In the genomic region with DNA sequence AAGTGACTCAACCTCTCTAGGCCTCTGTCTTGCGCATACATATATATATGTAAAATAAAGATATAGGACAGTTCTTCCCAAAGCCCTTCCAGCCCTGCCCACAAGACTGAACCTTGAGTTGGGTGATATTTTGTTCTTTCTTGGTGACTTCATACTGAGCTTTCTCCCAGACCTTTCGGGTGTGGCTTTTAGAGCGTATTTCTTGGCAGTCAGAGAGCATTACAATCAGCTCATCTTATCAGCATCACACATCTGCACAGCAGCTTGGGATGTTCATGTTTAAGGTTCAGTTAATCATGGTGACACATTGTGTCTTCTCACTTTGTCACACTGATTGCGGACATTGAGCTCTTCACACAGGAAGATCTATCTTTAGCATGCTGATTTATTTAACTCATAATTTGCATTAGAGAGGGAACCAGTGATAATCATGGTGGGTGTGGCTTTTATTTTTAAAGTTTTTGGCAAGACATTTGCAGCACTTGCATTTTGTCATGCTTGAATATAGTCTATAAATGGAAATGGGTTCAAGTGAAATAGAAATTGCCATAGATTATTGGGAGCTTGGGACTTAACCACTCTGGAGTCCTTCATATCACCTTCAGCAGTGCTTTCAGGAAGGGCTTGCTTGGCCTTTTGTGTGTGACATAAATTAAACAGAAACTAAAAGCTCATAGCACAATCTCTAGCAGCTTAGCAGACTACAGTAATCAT, we compare ENCODE assay signal across 9 cellular contexts. TPM values are rescaled to one million over a fixed set of nuclear protein-coding genes. Genes with fewer than 3 reads are reported as not detected.
DNase-seq lines count a peak whose midpoint lies in the region; ATAC-seq and TF ChIP-seq lines count a peak whose summit lies in the region.
"Had no signal": no experiment of that assay in that cellular context is flagged by ENCODE, and none has a peak within 500 bp of the region (broad histone marks: within the 10 kb centered on the region; RNA-seq: fewer than 3 reads in every experiment).

No MANE protein-coding gene starts in this region.

- no peak overlapping the region for H3K14ac ChIP-seq in neuronal stem cell (ENCODE audit: low read length)

- H3K9ac ChIP-seq in OCI-LY3 (ENCODE audit: low read length): peak overlapping the region; percentile 28
- H3K9ac ChIP-seq in colonic mucosa (ENCODE audit: low read depth in 2 of 2, low read length in 2 of 2): peak overlapping the region in 1 of 2 donors; percentile 53
- no peak overlapping the region for H3K9ac ChIP-seq in neuronal stem cell (ENCODE audit: low read depth, low read length, poor library complexity)

- H3K4me3 ChIP-seq in GM12865 (ENCODE audit: low read depth, low read length) (peak overlapping the region; percentile 57), OCI-LY3 (ENCODE audit: low read length) (peak overlapping the region; percentile 51), colonic mucosa (no peak overlapping the region), neuronal stem cell (ENCODE audit: low read length in 2 of 2) (no peak overlapping the region)
- H3K4me3 ChIP-seq: psoas muscle had no signal

- no CpG with 5 or more reads among the region's 4 CpGs for WGBS in neuronal stem cell (ENCODE audit: extremely low coverage in 2 of 2, insufficient read length in 2 of 2, insufficient replicate concordance in 1 of 2), 2 donors

- no peaks in the 10 kb centered on the region for H3K27me3 Mint-ChIP-seq in progenitor cell of endocrine pancreas

- no peak overlapping the region for H3K4me3 Mint-ChIP-seq in progenitor cell of endocrine pancreas (ENCODE audit: low read depth)

- no peak overlapping the region for H2BK15ac ChIP-seq in neuronal stem cell (ENCODE audit: low read length)

- H3K4me2 ChIP-seq in OCI-LY3 (ENCODE audit: low read length): peak overlapping the region; percentile 77
- H3K4me2 ChIP-seq in neuronal stem cell (ENCODE audit: insufficient read depth, low read length, poor library complexity, severe bottlenecking): no peak overlapping the region

- no peaks in the 10 kb centered on the region for H3K27me3 ChIP-seq in OCI-LY3 (ENCODE audit: low read depth, low read length)
- H3K27me3 ChIP-seq in colonic mucosa: no peaks in the 10 kb centered on the region
- no peaks in the 10 kb centered on the region for H3K27me3 ChIP-seq in neuronal stem cell (ENCODE audit: control insufficient read depth in 3 of 3, insufficient read depth in 3 of 3, low read depth in 1 of 3, low read length in 3 of 3)

- peaks cover 6% of the 10 kb centered on the region for H3K36me3 Mint-ChIP-seq in progenitor cell of endocrine pancreas (ENCODE audit: insufficient read depth)

- H3K18ac ChIP-seq in neuronal stem cell (ENCODE audit: low read length): no peak overlapping the region

- H3K79me1 ChIP-seq in neuronal stem cell (ENCODE audit: low read depth, low read length): no peaks in the 10 kb centered on the region

- no peak overlapping the region for H4K91ac ChIP-seq in neuronal stem cell (ENCODE audit: low read depth, low read length, poor library complexity)

- H3K27ac Mint-ChIP-seq in progenitor cell of endocrine pancreas: peak overlapping the region; percentile 46

- DNase-seq in GM12865 (ENCODE audit: low read depth) (peak; percentile 82), colonic mucosa (peak; percentile 57), progenitor cell of endocrine pancreas (ENCODE audit: low spot score, unreplicated experiment) (no peak), KG1 (lab: John Stamatoyannopoulos, UW) (no peak), neuronal stem cell (ENCODE audit: low spot score) (no peak), NCI-H526 treated with DMSO at 0.1 percent for 48 hours (lab: John Stamatoyannopoulos, UW) (no peak)
- DNase-seq: psoas muscle had no signal

- H4K8ac ChIP-seq in neuronal stem cell (ENCODE audit: low read depth, low read length): no peak overlapping the region

- H3K27ac ChIP-seq in OCI-LY3 (ENCODE audit: low read length) (peak overlapping the region; percentile 69), colonic mucosa (peak overlapping the region; percentile 28), neuronal stem cell (replicated peaks; ENCODE audit: low read length) (no peak overlapping the region)
- H3K27ac ChIP-seq: psoas muscle had no signal

- H3K9me3 ChIP-seq in OCI-LY3 (ENCODE audit: insufficient read depth, low read length) (no peaks in the 10 kb centered on the region), colonic mucosa (no peaks in the 10 kb centered on the region), neuronal stem cell (replicated peaks in 1 of 2; ENCODE audit: control insufficient read depth in 2 of 2, insufficient read depth in 1 of 2, low read depth in 1 of 2, low read length in 2 of 2) (no peaks in the 10 kb centered on the region)
- H3K9me3 ChIP-seq: psoas muscle had no signal

- H4K20me1 ChIP-seq in OCI-LY3 (ENCODE audit: insufficient read depth, low read length): peaks cover 16% of the 10 kb centered on the region; the same call in 1 of the 2 replicates

- H3K23ac ChIP-seq in neuronal stem cell (ENCODE audit: low read depth, low read length, poor library complexity): no peak overlapping the region

- no peak overlapping the region for H3K4ac ChIP-seq in neuronal stem cell (ENCODE audit: low read length)

- H3K9me3 Mint-ChIP-seq in progenitor cell of endocrine pancreas (ENCODE audit: low read depth): no peaks in the 10 kb centered on the region

- peaks cover 12% of the 10 kb centered on the region for H3K36me3 ChIP-seq in OCI-LY3 (replicated peaks; ENCODE audit: low read depth, low read length)
- no peaks in the 10 kb centered on the region for H3K36me3 ChIP-seq in colonic mucosa
- peaks cover 3 to 11% of the 10 kb centered on the region in 2 donors for H3K36me3 ChIP-seq in neuronal stem cell (replicated peaks in 1 of 2; ENCODE audit: control insufficient read depth in 2 of 2, insufficient read depth in 2 of 2, low read length in 2 of 2)

- peaks cover 40% of the 10 kb centered on the region for H3K4me1 Mint-ChIP-seq in progenitor cell of endocrine pancreas (ENCODE audit: low read depth)

- H2AK5ac ChIP-seq in neuronal stem cell (ENCODE audit: low read depth, low read length): no peak overlapping the region

- no peak overlapping the region for H2BK120ac ChIP-seq in neuronal stem cell (ENCODE audit: low read depth, low read length)

- intact Hi-C loops in colonic mucosa (cut with DNase I): no loop called here

- no peak overlapping the region for H2BK5ac ChIP-seq in neuronal stem cell (ENCODE audit: low read length)

- no peak overlapping the region for H2AFZ ChIP-seq in OCI-LY3 (ENCODE audit: low read depth, low read length)
- no peak overlapping the region for H2AFZ ChIP-seq in neuronal stem cell (ENCODE audit: low read length)

- TF ChIP-seq CTCF in GM12865 (IDR thresholded peaks at IDR 0.05; ENCODE audit: insufficient read depth, low read depth, low read length, missing control alignments) (no peak), OCI-LY3 (IDR thresholded peaks at IDR 0.05; ENCODE audit: low read depth, low read length) (no peak), colonic mucosa (IDR thresholded peaks at IDR 0.05) (no peak), progenitor cell of endocrine pancreas (IDR thresholded peaks at IDR 0.05; ENCODE audit: unreplicated experiment) (no peak)

- H3K4me1 ChIP-seq in OCI-LY3 (ENCODE audit: low read length) (peaks cover 35% of the 10 kb centered on the region), colonic mucosa (peaks cover 17% of the 10 kb centered on the region), neuronal stem cell (ENCODE audit: control insufficient read depth in 2 of 2, insufficient read depth in 1 of 2, low read depth in 1 of 2, low read length in 2 of 2) (no peaks in the 10 kb centered on the region)

- H2BK12ac ChIP-seq in neuronal stem cell (ENCODE audit: low read length): no peak overlapping the region

- peaks cover 36% of the 10 kb centered on the region for H3K79me2 ChIP-seq in OCI-LY3 (ENCODE audit: low read length)

- peak; percentile 69 for ATAC-seq in GM21825 (IDR thresholded peaks at IDR 0.05; ENCODE audit: unreplicated experiment)

RNA-seq across cellular contexts. Expression of a gene that starts 8.3 kb away (rescaled TPM):
- total RNA-seq in colonic mucosa (10 to 100 TPM; 41.7 to 49.2 TPM), progenitor cell of endocrine pancreas (60.2 and 61.6 TPM in 2 replicates)
- 18.9 TPM for polyA plus RNA-seq in neuronal stem cell (2013, experiment 1 of 2)
- polyA plus RNA-seq in neuronal stem cell (2013, experiment 2 of 2): 18.8 TPM

Comparison
In these comparisons a context has a peak if more than half of its experiments do, and no peak if none do; other contexts are left out.
1. DNase-seq: peak in GM12865 (single experiment) and colonic mucosa (single experiment); none in progenitor cell of endocrine pancreas (single experiment), KG1 (single experiment), neuronal stem cell (single experiment) and NCI-H526 treated with DMSO at 0.1 percent for 48 hours (single experiment).
2. H3K4me3 ChIP-seq: peak in GM12865 (single experiment) and OCI-LY3 (single experiment); none in colonic mucosa (single experiment) and neuronal stem cell (0 of 2).